Comparison of ENCODE assay signal across 6 cellular contexts in the genomic region with DNA sequence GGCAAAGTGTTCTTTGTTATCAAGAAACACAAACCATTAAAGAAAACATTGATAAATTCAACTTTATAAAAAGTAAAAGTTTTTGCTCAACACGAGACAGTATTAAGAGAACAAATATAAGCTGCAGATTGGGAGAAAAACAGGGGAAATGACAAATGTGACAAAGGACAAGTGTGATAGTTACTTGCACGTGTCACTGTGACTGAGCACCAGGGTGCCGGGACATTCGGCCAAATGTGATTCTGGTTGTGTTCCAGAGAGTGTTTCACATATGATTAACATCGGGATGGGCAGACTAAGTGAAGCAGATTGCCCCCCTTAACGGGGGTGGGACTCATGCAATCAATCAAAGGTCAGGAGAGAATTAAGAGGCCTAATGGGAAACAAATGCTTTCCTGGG. TPM values are rescaled to one million over a fixed set of nuclear protein-coding genes. Genes with fewer than 3 reads are reported as not detected.
"Had no signal": no experiment of that assay in that cellular context is flagged by ENCODE, and none has a peak within 500 bp of the region (broad histone marks: within the 10 kb centered on the region; RNA-seq: fewer than 3 reads in every experiment).

No MANE protein-coding gene starts in this region.

RNA-seq across cellular contexts. Expression of a gene that starts 46.4 kb away (rescaled TPM):
- total RNA-seq: fibroblast of villous mesenchyme had no signal
- polyA plus RNA-seq: esophagus, fibroblast of lung, foreskin keratinocyte, heart left ventricle, heart right ventricle had no signal
